33 cellular contexts compared by ENCODE assay signal in genomic region chr6:47028835-47029360, GRCh38. TPM values are rescaled to one million over a fixed set of nuclear protein-coding genes. Genes with fewer than 3 reads are reported as not detected.
"Had no signal": no experiment of that assay in that cellular context is flagged by ENCODE, and none has a peak within 500 bp of the region (broad histone marks: within the 10 kb centered on the region; RNA-seq: fewer than 3 reads in every experiment).

No MANE protein-coding gene starts in this region.

- H3K4me2 ChIP-seq: smooth muscle cell had no signal

- H3K4me3 Mint-ChIP-seq: activated naive CD8-positive, alpha-beta T cell treated with anti-CD3 and anti-CD28 coated beads for 36 hours; brain; immature natural killer cell; natural killer cell; stimulated activated naive B cell treated with anti-CD40 and anti-IgM and Interleukin-4, amounts not matched to agents 10 μg/mL and 1 μg/mL and 100 μg/mL, for 72 hours; T-helper 1 cell treated with Interleukin-12 subunit alpha and Interleukin-12 subunit beta and Interleukin-4 antibody, amounts not matched to agents 30 μg/mL and 1 μg/mL, for 36 hours had no signal

- H3K36me3 ChIP-seq: adrenal gland, left lung, lower lobe of right lung, tibial artery, upper lobe of right lung had no signal

- H3K9me3 ChIP-seq: adrenal gland, left lung, lower lobe of right lung, stomach, tibial artery, upper lobe of right lung had no signal

- H3K4me1 Mint-ChIP-seq: activated naive CD8-positive, alpha-beta T cell treated with anti-CD3 and anti-CD28 coated beads for 36 hours; immature natural killer cell; natural killer cell; stimulated activated naive B cell treated with anti-CD40 and anti-IgM and Interleukin-4, amounts not matched to agents 10 μg/mL and 1 μg/mL and 100 μg/mL, for 72 hours had no signal

- H3K27me3 ChIP-seq: adrenal gland, left lung, stomach, upper lobe of right lung had no signal

- H3K36me3 Mint-ChIP-seq: activated naive CD8-positive, alpha-beta T cell treated with anti-CD3 and anti-CD28 coated beads for 36 hours; brain; immature natural killer cell; natural killer cell; stimulated activated naive B cell treated with anti-CD40 and anti-IgM and Interleukin-4, amounts not matched to agents 10 μg/mL and 1 μg/mL and 100 μg/mL, for 72 hours had no signal

- H3K27ac ChIP-seq: adrenal gland, coronary artery, dorsolateral prefrontal cortex, lower lobe of right lung, stomach, tibial artery, upper lobe of right lung, VCaP had no signal

- FAIRE-seq: TTC549 had no signal

- H3K27ac Mint-ChIP-seq: activated naive CD8-positive, alpha-beta T cell treated with anti-CD3 and anti-CD28 coated beads for 36 hours; brain; natural killer cell; progenitor cell of endocrine pancreas; stimulated activated naive B cell treated with anti-CD40 and anti-IgM and Interleukin-4, amounts not matched to agents 10 μg/mL and 1 μg/mL and 100 μg/mL, for 72 hours; T-helper 1 cell treated with Interleukin-12 subunit alpha and Interleukin-12 subunit beta and Interleukin-4 antibody, amounts not matched to agents 30 μg/mL and 1 μg/mL, for 36 hours had no signal

- DNase-seq: activated CD4-positive, alpha-beta T cell treated with anti-CD3 and anti-CD28 coated beads for 4 hours; activated CD4-positive, alpha-beta T cell treated with anti-CD3 and anti-CD28 coated beads, Interleukin-2, amount 50 U/mL, for 4 hours; activated effector memory CD4-positive, alpha-beta T cell treated with Interleukin-2 at 50 U/mL for 16 hours; activated naive CD4-positive, alpha-beta T cell treated with Interleukin-2 at 50 U/mL for 16 hours; activated naive CD8-positive, alpha-beta T cell treated with anti-CD3 and anti-CD28 coated beads for 36 hours; activated T-cell treated with anti-CD3 and anti-CD28 coated beads for 4 hours; adrenal gland; aorta; dorsolateral prefrontal cortex; effector memory CD4-positive, alpha-beta T cell; foreskin fibroblast; head of caudate nucleus; hypothalamus; immature natural killer cell; left lung; lower lobe of right lung; mesendoderm; natural killer cell; stimulated activated CD4-positive, alpha-beta T cell treated with anti-CD3 and anti-CD28 coated beads, Interleukin-1b, Interleukin-23, amount 100 ng/mL, for 48 hours; stimulated activated naive B cell treated with anti-CD40 and anti-IgM and Interleukin-4, amounts not matched to agents 10 μg/mL and 1 μg/mL and 100 μg/mL, for 72 hours; stomach; T-helper 9 cell; tibial artery; upper lobe of right lung had no signal

- H3K9me3 Mint-ChIP-seq: activated naive CD8-positive, alpha-beta T cell treated with anti-CD3 and anti-CD28 coated beads for 36 hours; brain; immature natural killer cell; natural killer cell; stimulated activated naive B cell treated with anti-CD40 and anti-IgM and Interleukin-4, amounts not matched to agents 10 μg/mL and 1 μg/mL and 100 μg/mL, for 72 hours; T-helper 1 cell treated with Interleukin-12 subunit alpha and Interleukin-12 subunit beta and Interleukin-4 antibody, amounts not matched to agents 30 μg/mL and 1 μg/mL, for 36 hours had no signal

- ATAC-seq: natural killer cell; stimulated activated naive B cell treated with anti-CD40 and anti-IgM and Interleukin-4, amounts not matched to agents 10 μg/mL and 1 μg/mL and 100 μg/mL, for 72 hours had no signal

- H3K4me3 ChIP-seq: adrenal gland, coronary artery, dorsolateral prefrontal cortex, left lung, lower lobe of right lung, smooth muscle cell, stomach, tibial artery, upper lobe of right lung had no signal

- H3K4me1 ChIP-seq: adrenal gland, tibial artery had no signal

RNA-seq across cellular contexts. Expression of gene ADGRF1, which starts 13.2 kb away (rescaled TPM):
- total RNA-seq: activated naive CD8-positive, alpha-beta T cell treated with anti-CD3 and anti-CD28 coated beads for 36 hours; aorta; cardiac septum; dorsolateral prefrontal cortex; natural killer cell; osteoblast; smooth muscle cell had no signal
- polyA plus RNA-seq: aorta, immature natural killer cell, smooth muscle cell had no signal
